In the genomic region with DNA sequence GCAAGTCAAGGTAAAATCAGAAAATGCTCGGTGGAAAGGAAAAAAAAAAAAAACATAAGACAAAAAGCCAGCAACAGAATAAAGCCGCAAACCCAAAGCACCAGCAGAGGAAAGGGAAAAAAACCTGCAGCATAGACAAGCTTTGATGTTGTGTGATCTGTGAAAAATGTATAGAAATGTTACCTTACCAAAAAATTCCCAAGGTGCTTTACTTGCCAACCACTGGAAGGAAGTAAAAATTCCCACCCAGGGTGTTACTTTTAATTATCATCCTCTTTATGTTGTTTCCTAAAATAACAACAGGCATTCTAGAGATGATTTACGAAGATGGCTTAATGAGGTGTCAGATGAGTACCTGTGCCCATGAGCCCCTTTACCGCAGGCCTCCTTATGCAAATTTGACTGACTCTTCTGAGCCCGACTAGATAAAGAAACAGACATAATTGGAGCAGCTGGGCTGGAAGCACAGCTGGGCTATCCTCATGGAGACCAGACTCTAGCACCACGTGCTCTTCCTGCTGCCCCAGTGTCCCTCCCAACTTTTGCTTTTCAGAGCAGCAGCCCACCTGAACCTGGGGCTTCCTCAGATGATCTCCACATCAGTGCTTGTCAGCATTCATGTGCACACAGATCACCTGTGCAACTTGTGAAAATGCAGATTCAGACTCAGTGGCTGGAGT, we compare ENCODE assay signal across 8 cellular contexts. TPM values are rescaled to one million over a fixed set of nuclear protein-coding genes. Genes with fewer than 3 reads are reported as not detected.
DNase-seq lines count a peak whose midpoint lies in the region; ATAC-seq lines count a peak whose summit lies in the region.

No MANE protein-coding gene starts in this region.

- no peaks in the 10 kb centered on the region for H3K9me3 Mint-ChIP-seq in activated T-helper 17 cell treated with anti-CD3 and anti-CD28 coated beads, Interleukin-2, amount 50 U/mL, for 72 hours
- H3K9me3 Mint-ChIP-seq in stimulated activated naive CD8-positive, alpha-beta T cell treated with anti-CD3 and anti-CD28 coated beads, Interleukin-15, amount 100 ng/mL, for 72 hours, result peaks cover 6 to 7% of the 10 kb centered on the region in 2 donors

- peaks cover 46% of the 10 kb centered on the region for H3K4me1 Mint-ChIP-seq in activated T-helper 17 cell treated with anti-CD3 and anti-CD28 coated beads, Interleukin-2, amount 50 U/mL, for 72 hours
- H3K4me1 Mint-ChIP-seq in stimulated activated naive CD8-positive, alpha-beta T cell treated with anti-CD3 and anti-CD28 coated beads, Interleukin-15, amount 100 ng/mL, for 72 hours, result peaks cover 58% of the 10 kb centered on the region

- peak; percentile 63 for DNase-seq in activated CD8-positive, alpha-beta memory T cell treated with anti-CD3 and anti-CD28 coated beads for 24 hours
- DNase-seq in activated CD8-positive, alpha-beta memory T cell treated with anti-CD3 and anti-CD28 coated beads, Interleukin-2, amount 50 U/mL, for 48 hours, result no peak
- peak; percentile 32 to 49 for DNase-seq in stimulated activated naive CD8-positive, alpha-beta T cell treated with anti-CD3 and anti-CD28 coated beads, Interleukin-15, amount 100 ng/mL, for 72 hours
- DNase-seq in 8988T (no peak), Right ventricle myocardium superior (no peak), left lobe of liver (ENCODE audit: low spot score) (no peak)

- peak; percentile 56 for ATAC-seq in HG03280 (IDR thresholded peaks at IDR 0.05; ENCODE audit: unreplicated experiment)
- peak; percentile 82 for ATAC-seq in activated T-helper 17 cell treated with anti-CD3 and anti-CD28 coated beads, Interleukin-2, amount 50 U/mL, for 72 hours (replicated peaks)
- ATAC-seq in stimulated activated naive CD8-positive, alpha-beta T cell treated with anti-CD3 and anti-CD28 coated beads, Interleukin-15, amount 100 ng/mL, for 72 hours, result peak; percentile 91
- ATAC-seq in Right ventricle myocardium superior (ENCODE audit: poor library complexity), result no peak
- ATAC-seq in left lobe of liver, result no peak

- H3K4me3 Mint-ChIP-seq in activated T-helper 17 cell treated with anti-CD3 and anti-CD28 coated beads, Interleukin-2, amount 50 U/mL, for 72 hours, result peak overlapping the region; percentile 75
- H3K4me3 Mint-ChIP-seq in stimulated activated naive CD8-positive, alpha-beta T cell treated with anti-CD3 and anti-CD28 coated beads, Interleukin-15, amount 100 ng/mL, for 72 hours, result peak overlapping the region; percentile 55 to 88

- H3K27me3 Mint-ChIP-seq in activated T-helper 17 cell treated with anti-CD3 and anti-CD28 coated beads, Interleukin-2, amount 50 U/mL, for 72 hours, result no peaks in the 10 kb centered on the region
- H3K27me3 Mint-ChIP-seq in stimulated activated naive CD8-positive, alpha-beta T cell treated with anti-CD3 and anti-CD28 coated beads, Interleukin-15, amount 100 ng/mL, for 72 hours, result no peaks in the 10 kb centered on the region

- intact Hi-C loops in Right ventricle myocardium superior (cut with DNase I), result no loop called here

- H3K36me3 Mint-ChIP-seq in activated T-helper 17 cell treated with anti-CD3 and anti-CD28 coated beads, Interleukin-2, amount 50 U/mL, for 72 hours (ENCODE audit: low read depth), result peaks cover 93% of the 10 kb centered on the region

- peak overlapping the region; percentile 81 for H3K27ac Mint-ChIP-seq in activated T-helper 17 cell treated with anti-CD3 and anti-CD28 coated beads, Interleukin-2, amount 50 U/mL, for 72 hours
- peak overlapping the region; percentile 36 to 85 for H3K27ac Mint-ChIP-seq in stimulated activated naive CD8-positive, alpha-beta T cell treated with anti-CD3 and anti-CD28 coated beads, Interleukin-15, amount 100 ng/mL, for 72 hours

RNA-seq across cellular contexts. Expression of a gene that starts 41.5 kb away (rescaled TPM):
- total RNA-seq in activated T-helper 17 cell treated with anti-CD3 and anti-CD28 coated beads, Interleukin-2, amount 50 U/mL, for 72 hours, result 100 to 1,000 TPM; 199 to 366 TPM
- total RNA-seq in Right ventricle myocardium superior (45.9 TPM), left lobe of liver (47.8 TPM)

RNA-seq across cellular contexts. Expression of a gene that starts 43.7 kb away (rescaled TPM):
- 100 to 1,000 TPM in 1 of 2 donors, 10 to 100 TPM in 1; 85.2 to 123 TPM for total RNA-seq in activated T-helper 17 cell treated with anti-CD3 and anti-CD28 coated beads, Interleukin-2, amount 50 U/mL, for 72 hours
- total RNA-seq in Right ventricle myocardium superior (14.7 TPM), left lobe of liver (28.5 TPM)

Comparison
In these comparisons a context has a peak if more than half of its experiments do, and no peak if none do; other contexts are left out.
1. DNase-seq: peak in activated CD8-positive, alpha-beta memory T cell treated with anti-CD3 and anti-CD28 coated beads for 24 hours (single experiment) and stimulated activated naive CD8-positive, alpha-beta T cell treated with anti-CD3 and anti-CD28 coated beads, Interleukin-15, amount 100 ng/mL, for 72 hours (2 of 2); none in activated CD8-positive, alpha-beta memory T cell treated with anti-CD3 and anti-CD28 coated beads, Interleukin-2, amount 50 U/mL, for 48 hours (single experiment), 8988T (single experiment), Right ventricle myocardium superior (single experiment) and left lobe of liver (single experiment).
2. ATAC-seq: peak in HG03280 (single experiment), activated T-helper 17 cell treated with anti-CD3 and anti-CD28 coated beads, Interleukin-2, amount 50 U/mL, for 72 hours (single experiment) and stimulated activated naive CD8-positive, alpha-beta T cell treated with anti-CD3 and anti-CD28 coated beads, Interleukin-15, amount 100 ng/mL, for 72 hours (single experiment); none in Right ventricle myocardium superior (single experiment) and left lobe of liver (single experiment).